In the genomic region with DNA sequence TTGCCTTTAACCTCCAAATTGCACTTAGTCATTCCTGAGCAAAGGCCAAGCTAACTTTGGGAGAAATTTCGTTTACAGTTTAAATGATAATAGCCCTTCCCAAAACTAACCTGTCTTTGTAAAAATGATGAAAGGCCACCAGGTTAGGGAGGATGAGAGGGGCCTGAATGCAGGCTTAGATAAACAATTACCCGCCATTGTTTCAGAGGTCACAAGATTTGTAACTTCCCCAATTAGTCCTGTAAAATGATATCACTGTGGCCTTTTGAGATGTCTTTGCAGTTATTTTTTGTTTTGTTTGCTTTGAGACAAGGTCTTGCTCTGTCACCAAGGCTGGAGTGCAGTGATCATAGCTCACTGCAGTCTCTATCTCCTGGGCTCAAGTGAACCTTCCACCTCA, we compare ENCODE assay signal across 15 cellular contexts. TPM values are rescaled to one million over a fixed set of nuclear protein-coding genes. Genes with fewer than 3 reads are reported as not detected.
DNase-seq lines count a peak whose midpoint lies in the region; ATAC-seq and TF ChIP-seq lines count a peak whose summit lies in the region.
"Had no signal": no experiment of that assay in that cellular context is flagged by ENCODE, and none has a peak within 500 bp of the region (broad histone marks: within the 10 kb centered on the region; RNA-seq: fewer than 3 reads in every experiment).

No MANE protein-coding gene starts in this region.

- no peak for TF ChIP-seq CTCF in OCI-LY1 (IDR thresholded peaks at IDR 0.05; ENCODE audit: low read length)

- peaks cover 2 to 3% of the 10 kb centered on the region in 2 donors for H3K9me3 Mint-ChIP-seq in activated T-cell treated with anti-CD3 and anti-CD28 coated beads, Interleukin-2, amount 50 U/mL, for 72 hours
- H3K9me3 Mint-ChIP-seq in activated naive CD8-positive, alpha-beta T cell treated with anti-CD3 and anti-CD28 coated beads for 36 hours, result peaks cover 21% of the 10 kb centered on the region
- H3K9me3 Mint-ChIP-seq in stimulated activated memory B cell treated with anti-CD40 and anti-IgM and Interleukin-4, amounts not matched to agents 10 μg/mL and 1 μg/mL and 100 μg/mL, for 72 hours, result no peaks in the 10 kb centered on the region
- H3K9me3 Mint-ChIP-seq: HFFc6 had no signal

- H3K4me3 Mint-ChIP-seq in activated T-cell treated with anti-CD3 and anti-CD28 coated beads, Interleukin-2, amount 50 U/mL, for 72 hours, result peak overlapping the region; percentile 19 to 81
- no peak overlapping the region for H3K4me3 Mint-ChIP-seq in activated naive CD8-positive, alpha-beta T cell treated with anti-CD3 and anti-CD28 coated beads for 36 hours
- H3K4me3 Mint-ChIP-seq in stimulated activated memory B cell treated with anti-CD40 and anti-IgM and Interleukin-4, amounts not matched to agents 10 μg/mL and 1 μg/mL and 100 μg/mL, for 72 hours, result no peak overlapping the region
- H3K4me3 Mint-ChIP-seq: HFFc6 had no signal

- no peaks in the 10 kb centered on the region for H3F3A ChIP-seq in OCI-LY1 (ENCODE audit: insufficient read depth, low read length)

- H3K79me2 ChIP-seq in OCI-LY1 (ENCODE audit: insufficient read depth, low read length), result no peaks in the 10 kb centered on the region
- H3K79me2 ChIP-seq: parathyroid adenoma had no signal

- H3K27ac ChIP-seq in OCI-LY1 (ENCODE audit: low read depth, low read length, poor library complexity, severe bottlenecking), result peak overlapping the region; percentile 16
- H3K27ac ChIP-seq: parathyroid adenoma had no signal

- no peaks in the 10 kb centered on the region for H4K20me1 ChIP-seq in OCI-LY1 (ENCODE audit: insufficient read depth, low read length)

- peaks cover 31% of the 10 kb centered on the region for H3K4me1 ChIP-seq in OCI-LY1 (ENCODE audit: insufficient read depth, low read length, severe bottlenecking)
- H3K4me1 ChIP-seq: parathyroid adenoma had no signal

- H2AFZ ChIP-seq in OCI-LY1 (ENCODE audit: low read length), result no peak overlapping the region
- H2AFZ ChIP-seq: parathyroid adenoma had no signal

- DNase-seq in activated T-cell treated with anti-CD3 and anti-CD28 coated beads, Interleukin-2, amount 50 U/mL, for 72 hours, result no peak
- no peak for DNase-seq in activated T-cell treated with anti-CD3 and anti-CD28 coated beads, Interleukin-2, amount 50 U/mL, for 1 hour
- DNase-seq in activated naive CD8-positive, alpha-beta T cell treated with anti-CD3 and anti-CD28 coated beads for 36 hours, result no peak
- DNase-seq in activated gamma-delta T cell treated with Interleukin-2 at 50 U/mL for 16 hours (no peak), NCI-H510A (lab: John Stamatoyannopoulos, UW) (no peak)
- DNase-seq in effector CD8-positive, alpha-beta T cell (lab: John Stamatoyannopoulos, UW), result no peak
- DNase-seq: glutamatergic neuron, HFFc6, islet precursor cell, MG63, midbrain had no signal

- peak overlapping the region; percentile 47 for H3K27ac Mint-ChIP-seq in activated T-cell treated with anti-CD3 and anti-CD28 coated beads, Interleukin-2, amount 50 U/mL, for 72 hours
- H3K27ac Mint-ChIP-seq in activated naive CD8-positive, alpha-beta T cell treated with anti-CD3 and anti-CD28 coated beads for 36 hours, result peak overlapping the region; percentile 100
- peak overlapping the region; percentile 78 for H3K27ac Mint-ChIP-seq in stimulated activated memory B cell treated with anti-CD40 and anti-IgM and Interleukin-4, amounts not matched to agents 10 μg/mL and 1 μg/mL and 100 μg/mL, for 72 hours
- H3K27ac Mint-ChIP-seq: HFFc6 had no signal

- H3K27me3 ChIP-seq in OCI-LY1 (ENCODE audit: insufficient read depth, low read length), result no peaks in the 10 kb centered on the region
- H3K27me3 ChIP-seq: MG63 had no signal

- peaks cover 73% of the 10 kb centered on the region for H3K4me1 Mint-ChIP-seq in activated T-cell treated with anti-CD3 and anti-CD28 coated beads, Interleukin-2, amount 50 U/mL, for 72 hours (ENCODE audit: low read depth)
- peaks cover 53% of the 10 kb centered on the region for H3K4me1 Mint-ChIP-seq in activated naive CD8-positive, alpha-beta T cell treated with anti-CD3 and anti-CD28 coated beads for 36 hours
- H3K4me1 Mint-ChIP-seq in stimulated activated memory B cell treated with anti-CD40 and anti-IgM and Interleukin-4, amounts not matched to agents 10 μg/mL and 1 μg/mL and 100 μg/mL, for 72 hours, result peaks cover 68% of the 10 kb centered on the region

- H3K9me2 ChIP-seq in OCI-LY1 (ENCODE audit: low read depth, low read length), result no peaks in the 10 kb centered on the region

- peaks cover 2 to 10% of the 10 kb centered on the region in 2 donors for H3K36me3 Mint-ChIP-seq in activated T-cell treated with anti-CD3 and anti-CD28 coated beads, Interleukin-2, amount 50 U/mL, for 72 hours (ENCODE audit: insufficient read depth in 2 of 2)
- peaks cover 38% of the 10 kb centered on the region for H3K36me3 Mint-ChIP-seq in activated naive CD8-positive, alpha-beta T cell treated with anti-CD3 and anti-CD28 coated beads for 36 hours
- peaks cover 2% of the 10 kb centered on the region for H3K36me3 Mint-ChIP-seq in stimulated activated memory B cell treated with anti-CD40 and anti-IgM and Interleukin-4, amounts not matched to agents 10 μg/mL and 1 μg/mL and 100 μg/mL, for 72 hours

- H3K9me3 ChIP-seq in OCI-LY1 (ENCODE audit: low read length), result no peaks in the 10 kb centered on the region
- H3K9me3 ChIP-seq: MG63 had no signal

- no peaks in the 10 kb centered on the region for H3K27me3 Mint-ChIP-seq in activated T-cell treated with anti-CD3 and anti-CD28 coated beads, Interleukin-2, amount 50 U/mL, for 72 hours (ENCODE audit: low read depth)
- no peaks in the 10 kb centered on the region for H3K27me3 Mint-ChIP-seq in activated naive CD8-positive, alpha-beta T cell treated with anti-CD3 and anti-CD28 coated beads for 36 hours
- no peaks in the 10 kb centered on the region for H3K27me3 Mint-ChIP-seq in stimulated activated memory B cell treated with anti-CD40 and anti-IgM and Interleukin-4, amounts not matched to agents 10 μg/mL and 1 μg/mL and 100 μg/mL, for 72 hours

- no peak for ATAC-seq in activated T-cell treated with anti-CD3 and anti-CD28 coated beads, Interleukin-2, amount 50 U/mL, for 72 hours (replicated peaks in 1 of 2)
- ATAC-seq in stimulated activated memory B cell treated with anti-CD40 and anti-IgM and Interleukin-4, amounts not matched to agents 10 μg/mL and 1 μg/mL and 100 μg/mL, for 72 hours, result no peak
- ATAC-seq: SK-N-SH treated with all-trans-retinoic acid at 6 μM for 48 hours had no signal

- no peak overlapping the region for H3K4me2 ChIP-seq in OCI-LY1 (ENCODE audit: low read length)

- no peak overlapping the region for H3K9ac ChIP-seq in OCI-LY1 (ENCODE audit: low read length)
- H3K9ac ChIP-seq: parathyroid adenoma had no signal

- no peak overlapping the region for H3K4me3 ChIP-seq in OCI-LY1 (ENCODE audit: low read depth, low read length, poor library complexity, severe bottlenecking)
- H3K4me3 ChIP-seq: MG63 had no signal

- H3K36me3 ChIP-seq in OCI-LY1 (ENCODE audit: insufficient read depth, low read length), result no peaks in the 10 kb centered on the region
- H3K36me3 ChIP-seq: MG63 had no signal

RNA-seq across cellular contexts. Expression of a gene that starts 26.3 kb away (rescaled TPM):
- 100 to 1,000 TPM; 114 to 121 TPM for total RNA-seq in activated T-cell treated with anti-CD3 and anti-CD28 coated beads, Interleukin-2, amount 50 U/mL, for 72 hours
- total RNA-seq in activated naive CD8-positive, alpha-beta T cell treated with anti-CD3 and anti-CD28 coated beads for 36 hours, result 100 to 1,000 TPM; 123 to 126 TPM

RNA-seq across cellular contexts. Expression of a gene that starts 27.1 kb away (rescaled TPM):
- 10 to 100 TPM; 23.0 to 31.8 TPM for total RNA-seq in activated T-cell treated with anti-CD3 and anti-CD28 coated beads, Interleukin-2, amount 50 U/mL, for 72 hours
- 10 to 100 TPM; 32.7 to 34.4 TPM for total RNA-seq in activated naive CD8-positive, alpha-beta T cell treated with anti-CD3 and anti-CD28 coated beads for 36 hours

RNA-seq across cellular contexts. Expression of a gene that starts 40.7 kb away (rescaled TPM):
- 100 to 1,000 TPM; 713 to 829 TPM for total RNA-seq in activated T-cell treated with anti-CD3 and anti-CD28 coated beads, Interleukin-2, amount 50 U/mL, for 72 hours
- 100 to 1,000 TPM; 481 to 482 TPM for total RNA-seq in activated naive CD8-positive, alpha-beta T cell treated with anti-CD3 and anti-CD28 coated beads for 36 hours

RNA-seq across cellular contexts. Expression of a gene that starts 41.2 kb away (rescaled TPM):
- 10 to 100 TPM; 64.6 to 68.1 TPM for total RNA-seq in activated T-cell treated with anti-CD3 and anti-CD28 coated beads, Interleukin-2, amount 50 U/mL, for 72 hours
- total RNA-seq in activated naive CD8-positive, alpha-beta T cell treated with anti-CD3 and anti-CD28 coated beads for 36 hours, result 100 to 1,000 TPM; 122 TPM

Comparison
In these comparisons a context has a peak if more than half of its experiments do, and no peak if none do; other contexts are left out.
1. H3K27ac Mint-ChIP-seq: peak in every context shown above with its lines; median percentile 100 in activated naive CD8-positive, alpha-beta T cell treated with anti-CD3 and anti-CD28 coated beads for 36 hours; 78 in stimulated activated memory B cell treated with anti-CD40 and anti-IgM and Interleukin-4, amounts not matched to agents 10 μg/mL and 1 μg/mL and 100 μg/mL, for 72 hours; 47 in activated T-cell treated with anti-CD3 and anti-CD28 coated beads, Interleukin-2, amount 50 U/mL, for 72 hours.
2. H3K4me3 Mint-ChIP-seq: peak in activated T-cell treated with anti-CD3 and anti-CD28 coated beads, Interleukin-2, amount 50 U/mL, for 72 hours (2 of 2); none in activated naive CD8-positive, alpha-beta T cell treated with anti-CD3 and anti-CD28 coated beads for 36 hours (single experiment) and stimulated activated memory B cell treated with anti-CD40 and anti-IgM and Interleukin-4, amounts not matched to agents 10 μg/mL and 1 μg/mL and 100 μg/mL, for 72 hours (single experiment).